Comparison of ENCODE assay signal across 6 cellular contexts in the genomic region with DNA sequence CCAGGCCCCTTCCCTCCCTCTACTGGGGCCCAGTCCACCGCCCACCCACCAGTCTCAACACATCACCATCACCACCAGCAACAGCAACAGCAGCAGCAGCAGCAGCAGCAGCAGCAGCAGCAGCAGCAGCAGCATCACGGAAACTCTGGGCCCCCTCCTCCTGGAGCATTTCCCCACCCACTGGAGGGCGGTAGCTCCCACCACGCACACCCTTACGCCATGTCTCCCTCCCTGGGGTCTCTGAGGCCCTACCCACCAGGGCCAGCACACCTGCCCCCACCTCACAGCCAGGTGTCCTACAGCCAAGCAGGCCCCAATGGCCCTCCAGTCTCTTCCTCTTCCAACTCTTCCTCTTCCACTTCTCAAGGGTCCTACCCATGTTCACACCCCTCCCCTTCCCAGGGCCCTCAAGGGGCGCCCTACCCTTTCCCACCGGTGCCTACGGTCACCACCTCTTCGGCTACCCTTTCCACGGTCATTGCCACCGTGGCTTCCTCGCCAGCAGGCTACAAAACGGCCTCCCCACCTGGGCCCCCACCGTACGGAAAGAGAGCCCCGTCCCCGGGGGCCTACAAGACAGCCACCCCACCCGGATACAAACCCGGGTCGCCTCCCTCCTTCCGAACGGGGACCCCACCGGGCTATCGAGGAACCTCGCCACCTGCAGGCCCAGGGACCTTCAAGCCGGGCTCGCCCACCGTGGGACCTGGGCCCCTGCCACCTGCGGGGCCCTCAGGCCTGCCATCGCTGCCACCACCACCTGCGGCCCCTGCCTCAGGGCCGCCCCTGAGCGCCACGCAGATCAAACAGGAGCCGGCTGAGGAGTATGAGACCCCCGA. TPM values are rescaled to one million over a fixed set of nuclear protein-coding genes. Genes with fewer than 3 reads are reported as not detected.
DNase-seq lines count a peak whose midpoint lies in the region; ATAC-seq and TF ChIP-seq lines count a peak whose summit lies in the region.

No MANE protein-coding gene starts in this region.

- H3F3A ChIP-seq in GM23338 (replicated peaks; ENCODE audit: low read depth): peaks cover 44% of the 10 kb centered on the region

- DNase-seq in GM23338 (ENCODE audit: low spot score): peak; percentile 78
- DNase-seq in T-helper 17 cell: no peak
- DNase-seq in glutamatergic neuron: no peak
- DNase-seq in stimulated activated effector memory CD8-positive, alpha-beta T cell treated with anti-CD3 and anti-CD28 coated beads, Interleukin-12 subunit alpha, Interleukin-12 subunit beta, amount 100 ng/mL, for 72 hours (ENCODE audit: low spot score in 2 of 2): peak in 1 of 2 donors; percentile 71
- no peak for DNase-seq in KG1 (lab: John Stamatoyannopoulos, UW)

- H3K4me1 ChIP-seq in GM23338 (ENCODE audit: insufficient read depth): peaks cover 10% of the 10 kb centered on the region

- ATAC-seq in GM23338 (peak; percentile 26), T-helper 17 cell (peak; percentile 1), HG02884 (IDR thresholded peaks at IDR 0.05; ENCODE audit: unreplicated experiment) (no peak)
- peak; percentile 24 for ATAC-seq in stimulated activated effector memory CD8-positive, alpha-beta T cell treated with anti-CD3 and anti-CD28 coated beads, Interleukin-12 subunit alpha, Interleukin-12 subunit beta, amount 100 ng/mL, for 72 hours

- H3K27ac ChIP-seq in GM23338 (ENCODE audit: low read depth): peak overlapping the region; percentile 97

- peaks cover 17% of the 10 kb centered on the region for H3K36me3 ChIP-seq in GM23338 (ENCODE audit: insufficient read depth)

- peaks cover 28% of the 10 kb centered on the region for H4K20me1 ChIP-seq in GM23338 (replicated peaks; ENCODE audit: insufficient read depth)

- H3K9me3 ChIP-seq in T-helper 17 cell (ENCODE audit: control insufficient read depth, low read length, poor library complexity, severe bottlenecking): no peaks in the 10 kb centered on the region

- H3K27ac Mint-ChIP-seq in GM23338: peak overlapping the region; percentile 95
- peak overlapping the region; percentile 91 for H3K27ac Mint-ChIP-seq in T-helper 17 cell
- no peak overlapping the region for H3K27ac Mint-ChIP-seq in glutamatergic neuron (ENCODE audit: unreplicated experiment)
- peak overlapping the region; percentile 97 for H3K27ac Mint-ChIP-seq in stimulated activated effector memory CD8-positive, alpha-beta T cell treated with anti-CD3 and anti-CD28 coated beads, Interleukin-12 subunit alpha, Interleukin-12 subunit beta, amount 100 ng/mL, for 72 hours

- H3K27me3 Mint-ChIP-seq in GM23338 (ENCODE audit: insufficient read depth, low read depth, poor library complexity) (peaks cover 28% of the 10 kb centered on the region), T-helper 17 cell (no peaks in the 10 kb centered on the region), glutamatergic neuron (ENCODE audit: unreplicated experiment) (peaks cover 18% of the 10 kb centered on the region)

- no peaks in the 10 kb centered on the region for H3K27me3 ChIP-seq in GM23338 (ENCODE audit: insufficient read depth)

- H3K9me3 Mint-ChIP-seq in GM23338 (peaks cover 3% of the 10 kb centered on the region; the same call in 1 of the 3 replicates), glutamatergic neuron (ENCODE audit: unreplicated experiment) (peaks cover 20% of the 10 kb centered on the region)
- H3K9me3 Mint-ChIP-seq in stimulated activated effector memory CD8-positive, alpha-beta T cell treated with anti-CD3 and anti-CD28 coated beads, Interleukin-12 subunit alpha, Interleukin-12 subunit beta, amount 100 ng/mL, for 72 hours: no peaks in the 10 kb centered on the region

- H3K4me3 ChIP-seq in GM23338: peak overlapping the region; percentile 89

- H3K4me3 Mint-ChIP-seq in GM23338: peak overlapping the region; percentile 79
- peak overlapping the region; percentile 90 for H3K4me3 Mint-ChIP-seq in T-helper 17 cell
- H3K4me3 Mint-ChIP-seq in glutamatergic neuron (ENCODE audit: unreplicated experiment): peak overlapping the region; percentile 49
- peak overlapping the region; percentile 84 for H3K4me3 Mint-ChIP-seq in stimulated activated effector memory CD8-positive, alpha-beta T cell treated with anti-CD3 and anti-CD28 coated beads, Interleukin-12 subunit alpha, Interleukin-12 subunit beta, amount 100 ng/mL, for 72 hours

- peak overlapping the region; percentile 93 for H3K4me2 ChIP-seq in GM23338

- no peaks in the 10 kb centered on the region for H3K9me2 ChIP-seq in GM23338 (ENCODE audit: insufficient read depth)

- no peak overlapping the region for H2AFZ ChIP-seq in GM23338

- peaks cover 45% of the 10 kb centered on the region for H3K4me1 Mint-ChIP-seq in GM23338
- H3K4me1 Mint-ChIP-seq in T-helper 17 cell: peaks cover 33% of the 10 kb centered on the region
- H3K4me1 Mint-ChIP-seq in glutamatergic neuron (ENCODE audit: low read depth, unreplicated experiment): peaks cover 5% of the 10 kb centered on the region
- H3K4me1 Mint-ChIP-seq in stimulated activated effector memory CD8-positive, alpha-beta T cell treated with anti-CD3 and anti-CD28 coated beads, Interleukin-12 subunit alpha, Interleukin-12 subunit beta, amount 100 ng/mL, for 72 hours: peaks cover 71% of the 10 kb centered on the region

- peaks cover 22% of the 10 kb centered on the region for H3K79me2 ChIP-seq in GM23338 (replicated peaks; ENCODE audit: insufficient read depth)

- TF ChIP-seq CTCF in GM23338 (conservative IDR thresholded peaks at IDR 0.05; ENCODE audit: low read depth in 2 of 2): peak; percentile 21 to 45; a peak in 2 of 4 replicates
- TF ChIP-seq CTCF in glutamatergic neuron (IDR thresholded peaks at IDR 0.05; ENCODE audit: partially characterized antibody, unreplicated experiment): no peak

- H3K36me3 Mint-ChIP-seq in GM23338 (ENCODE audit: low read depth) (peaks cover 72% of the 10 kb centered on the region), T-helper 17 cell (ENCODE audit: low read depth) (peaks cover 2% of the 10 kb centered on the region), glutamatergic neuron (ENCODE audit: unreplicated experiment) (peaks cover 13% of the 10 kb centered on the region)
- peaks cover 87% of the 10 kb centered on the region for H3K36me3 Mint-ChIP-seq in stimulated activated effector memory CD8-positive, alpha-beta T cell treated with anti-CD3 and anti-CD28 coated beads, Interleukin-12 subunit alpha, Interleukin-12 subunit beta, amount 100 ng/mL, for 72 hours

TF ChIP-seq in GM23338, 12 proteins besides CTCF, POLR2A, EP300 and RAD21:
- TF ChIP-seq CREB1 (CRISPR knock-in tag; IDR thresholded peaks at IDR 0.05; ENCODE audit: low read depth): no peak
- peak; percentile 55; the same call in 1 of the 2 replicates for TF ChIP-seq POLR2AphosphoS5 (IDR thresholded peaks at IDR 0.05; ENCODE audit: low read depth)
- TF ChIP-seq ZNF114 (CRISPR knock-in tag; IDR thresholded peaks at IDR 0.05): no peak

RNA-seq across cellular contexts. Expression of gene RNU7-1, which starts 6.8 kb away (rescaled TPM):
- not detected in 2 replicates for total RNA-seq in GM23338 (2014; rRNA removed; shearing (Covaris generic))
- polyA plus RNA-seq in GM23338 (2016; fragmentation: Nextera tagmentation; extraction: Ambion mirVana): not detected in 2 replicates
- total RNA-seq in T-helper 17 cell (not detected), glutamatergic neuron (ENCODE audit: unreplicated experiment) (not detected)

RNA-seq across cellular contexts. Expression of gene C12orf57, which starts 7.0 kb away (rescaled TPM):
- total RNA-seq in GM23338 (2014; rRNA removed; shearing (Covaris generic)): 186 and 204 TPM in 2 replicates
- polyA plus RNA-seq in GM23338 (2016; fragmentation: Nextera tagmentation; extraction: Ambion mirVana): 262 and 285 TPM in 2 replicates
- 100 to 1,000 TPM; 192 to 226 TPM for total RNA-seq in T-helper 17 cell
- total RNA-seq in glutamatergic neuron (ENCODE audit: unreplicated experiment): 184 TPM

RNA-seq across cellular contexts. Expression of gene ATN1, which starts 9.1 kb away (rescaled TPM):
- 49.6 and 52.8 TPM in 2 replicates for total RNA-seq in GM23338 (2014; rRNA removed; shearing (Covaris generic))
- 27.2 and 29.5 TPM in 2 replicates for polyA plus RNA-seq in GM23338 (2016; fragmentation: Nextera tagmentation; extraction: Ambion mirVana)
- total RNA-seq in T-helper 17 cell (10 to 100 TPM; 24.1 to 28.9 TPM), glutamatergic neuron (ENCODE audit: unreplicated experiment) (94.6 TPM)

RNA-seq across cellular contexts. Expression of gene PTPN6, which starts 14.3 kb away (rescaled TPM):
- total RNA-seq in GM23338 (2014; rRNA removed; shearing (Covaris generic)): 24.7 and 25.3 TPM in 2 replicates
- 35.4 and 40.6 TPM in 2 replicates for polyA plus RNA-seq in GM23338 (2016; fragmentation: Nextera tagmentation; extraction: Ambion mirVana)
- total RNA-seq in T-helper 17 cell (100 to 1,000 TPM; 115 to 177 TPM), glutamatergic neuron (ENCODE audit: unreplicated experiment) (3.8 TPM)

RNA-seq across cellular contexts. Expression of gene ENO2, which starts 22.5 kb away (rescaled TPM):
- total RNA-seq in GM23338 (2014; rRNA removed; shearing (Covaris generic)): 50.8 and 53.5 TPM in 2 replicates
- polyA plus RNA-seq in GM23338 (2016; fragmentation: Nextera tagmentation; extraction: Ambion mirVana): 43.5 and 50.0 TPM in 2 replicates
- 10 to 100 TPM; 80.2 to 80.7 TPM for total RNA-seq in T-helper 17 cell
- total RNA-seq in glutamatergic neuron (ENCODE audit: unreplicated experiment): 182 TPM
